18 cellular contexts compared by ENCODE assay signal in the genomic region with DNA sequence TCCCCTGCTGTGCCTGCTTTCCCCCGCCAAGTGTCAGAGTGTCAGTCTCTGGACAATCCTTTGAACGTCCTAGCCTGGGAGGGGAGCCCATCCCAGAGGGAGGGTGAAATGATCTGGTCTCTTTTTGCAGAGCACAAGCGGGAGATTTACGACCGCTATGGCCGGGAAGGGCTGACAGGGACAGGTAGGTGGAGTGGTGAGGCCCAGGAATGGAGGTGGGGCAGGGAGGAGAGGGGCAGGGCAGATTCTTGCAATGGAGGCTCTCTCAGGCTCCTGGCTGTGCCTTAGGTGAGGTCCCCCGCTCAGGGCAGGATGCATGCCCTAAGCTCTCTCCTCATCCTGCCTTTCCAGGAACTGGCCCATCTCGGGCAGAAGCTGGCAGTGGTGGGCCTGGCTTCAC. TPM values are rescaled to one million over a fixed set of nuclear protein-coding genes. Genes with fewer than 3 reads are reported as not detected.
DNase-seq lines count a peak whose midpoint lies in the region; ATAC-seq lines count a peak whose summit lies in the region.
"Had no signal": no experiment of that assay in that cellular context is flagged by ENCODE, and none has a peak within 500 bp of the region (broad histone marks: within the 10 kb centered on the region; RNA-seq: fewer than 3 reads in every experiment).

No MANE protein-coding gene starts in this region.

- ATAC-seq in activated CD8-positive, alpha-beta T cell treated with anti-CD3 and anti-CD28 coated beads, Interleukin-2, amount 10 ng/mL, durations not matched to agents 7 days and 5 days, result no peak
- ATAC-seq in stimulated activated effector memory CD8-positive, alpha-beta T cell treated with anti-CD3 and anti-CD28 coated beads, Interleukin-12 subunit alpha, Interleukin-12 subunit beta, amount 100 ng/mL, for 72 hours, result no peak
- ATAC-seq: left cardiac atrium, PC-3, SK-N-SH treated with all-trans-retinoic acid at 6 μM for 48 hours had no signal

- CTCF ChIA-PET in activated CD8-positive, alpha-beta T cell treated with anti-CD3 and anti-CD28 coated beads, Interleukin-2, amount 10 ng/mL, durations not matched to agents 7 days and 5 days (lab: Charles Lee), result interaction anchor here (0.6 to 13.6 kb wide), 3 partner anchors 12 to 36 kb away, joined by 3 to 239 read pairs (median 3); a partner anchor contains a TSS

- no peaks in the 10 kb centered on the region for H3K27me3 Mint-ChIP-seq in activated CD8-positive, alpha-beta T cell treated with anti-CD3 and anti-CD28 coated beads, Interleukin-2, amount 10 ng/mL, durations not matched to agents 7 days and 5 days (ENCODE audit: low read depth)
- peaks cover 21 to 30% (median 27%) of the 10 kb centered on the region in 3 donors for H3K27me3 Mint-ChIP-seq in immature natural killer cell (ENCODE audit: low read depth in 3 of 3)

- peaks cover 42% of the 10 kb centered on the region for H3K4me1 Mint-ChIP-seq in activated CD8-positive, alpha-beta T cell treated with anti-CD3 and anti-CD28 coated beads, Interleukin-2, amount 10 ng/mL, durations not matched to agents 7 days and 5 days (ENCODE audit: low read depth)
- H3K4me1 Mint-ChIP-seq in immature natural killer cell, result peaks cover 34 to 52% of the 10 kb centered on the region in 2 donors
- H3K4me1 Mint-ChIP-seq in stimulated activated effector memory CD8-positive, alpha-beta T cell treated with anti-CD3 and anti-CD28 coated beads, Interleukin-12 subunit alpha, Interleukin-12 subunit beta, amount 100 ng/mL, for 72 hours, result peaks cover 70% of the 10 kb centered on the region

- peak overlapping the region; percentile 55 for H3K27ac Mint-ChIP-seq in activated CD8-positive, alpha-beta T cell treated with anti-CD3 and anti-CD28 coated beads, Interleukin-2, amount 10 ng/mL, durations not matched to agents 7 days and 5 days
- H3K27ac Mint-ChIP-seq in immature natural killer cell, result peak overlapping the region; percentile 99 to 100 (median 99)
- H3K27ac Mint-ChIP-seq in stimulated activated effector memory CD8-positive, alpha-beta T cell treated with anti-CD3 and anti-CD28 coated beads, Interleukin-12 subunit alpha, Interleukin-12 subunit beta, amount 100 ng/mL, for 72 hours, result peak overlapping the region; percentile 97

- peaks cover 28% of the 10 kb centered on the region for H3K36me3 Mint-ChIP-seq in activated CD8-positive, alpha-beta T cell treated with anti-CD3 and anti-CD28 coated beads, Interleukin-2, amount 10 ng/mL, durations not matched to agents 7 days and 5 days (ENCODE audit: low read depth)
- H3K36me3 Mint-ChIP-seq in immature natural killer cell, result peaks cover 3 to 28% (median 7%) of the 10 kb centered on the region in 3 donors
- H3K36me3 Mint-ChIP-seq in stimulated activated effector memory CD8-positive, alpha-beta T cell treated with anti-CD3 and anti-CD28 coated beads, Interleukin-12 subunit alpha, Interleukin-12 subunit beta, amount 100 ng/mL, for 72 hours, result peaks cover 67% of the 10 kb centered on the region

- DNase-seq in ELF-1 (ENCODE audit: low read depth, low spot score) (peak; percentile 28), immature natural killer cell (no peak), cerebellum (ENCODE audit: low spot score) (no peak), NCI-H510A treated with DMSO at 0.1 percent for 48 hours (lab: John Stamatoyannopoulos, UW) (no peak), kidney tubule cell (ENCODE audit: low spot score) (no peak)
- no peak for DNase-seq in activated CD8-positive, alpha-beta T cell treated with anti-CD3 and anti-CD28 coated beads, Interleukin-2, amount 10 ng/mL, durations not matched to agents 7 days and 5 days
- DNase-seq in stimulated activated effector memory CD8-positive, alpha-beta T cell treated with anti-CD3 and anti-CD28 coated beads, Interleukin-12 subunit alpha, Interleukin-12 subunit beta, amount 100 ng/mL, for 72 hours (ENCODE audit: low spot score in 2 of 2), result no peak
- DNase-seq: activated CD4-positive, alpha-beta T cell treated with anti-CD3 and anti-CD28 coated beads, Interleukin-2, amount 50 U/mL, for 48 hours; esophagus squamous epithelium; GOT3; left cardiac atrium; MV-4-11; NCI-H2081; PC-3 had no signal

- H3K4me3 Mint-ChIP-seq in activated CD8-positive, alpha-beta T cell treated with anti-CD3 and anti-CD28 coated beads, Interleukin-2, amount 10 ng/mL, durations not matched to agents 7 days and 5 days, result no peak overlapping the region
- H3K4me3 Mint-ChIP-seq in immature natural killer cell, result no peak overlapping the region
- peak overlapping the region; percentile 90 for H3K4me3 Mint-ChIP-seq in stimulated activated effector memory CD8-positive, alpha-beta T cell treated with anti-CD3 and anti-CD28 coated beads, Interleukin-12 subunit alpha, Interleukin-12 subunit beta, amount 100 ng/mL, for 72 hours

- POLR2A ChIA-PET in activated CD8-positive, alpha-beta T cell treated with anti-CD3 and anti-CD28 coated beads, Interleukin-2, amount 10 ng/mL, durations not matched to agents 7 days and 5 days (lab: Charles Lee), result interaction anchor here (0.9 to 1.2 kb wide), 2 partner anchors 12 to 52 kb away, joined by 5 read pairs; a partner anchor contains a TSS

- H3K9me3 Mint-ChIP-seq in activated CD8-positive, alpha-beta T cell treated with anti-CD3 and anti-CD28 coated beads, Interleukin-2, amount 10 ng/mL, durations not matched to agents 7 days and 5 days (ENCODE audit: insufficient read depth), result no peaks in the 10 kb centered on the region
- H3K9me3 Mint-ChIP-seq in immature natural killer cell, result no peaks in the 10 kb centered on the region
- no peaks in the 10 kb centered on the region for H3K9me3 Mint-ChIP-seq in stimulated activated effector memory CD8-positive, alpha-beta T cell treated with anti-CD3 and anti-CD28 coated beads, Interleukin-12 subunit alpha, Interleukin-12 subunit beta, amount 100 ng/mL, for 72 hours
- H3K9me3 Mint-ChIP-seq: activated T-helper 2 cell treated with anti-CD3 and anti-CD28 coated beads, Interferon-gamma antibody, Interleukin-2, Interleukin-4, amounts not matched to agents 10 μg/mL and 5 μg/mL and 100 μg/mL, durations not matched to agents 14 hours and 24 hours and 36 hours had no signal

RNA-seq across cellular contexts. Expression of a gene that starts 2.4 kb away (rescaled TPM):
- 10 to 100 TPM; 43.5 to 51.1 TPM for total RNA-seq in activated CD8-positive, alpha-beta T cell treated with anti-CD3 and anti-CD28 coated beads, Interleukin-2, amount 10 ng/mL, durations not matched to agents 7 days and 5 days
- polyA plus RNA-seq in immature natural killer cell, result 1 to 10 TPM; 2.8 to 3.6 (median 2.9) TPM
- 51.0 TPM for total RNA-seq in cerebellum

RNA-seq across cellular contexts. Expression of a gene that starts 27.6 kb away (rescaled TPM):
- under 1 TPM in 1 of 2 experiments, not detected in 1; 0.16 TPM for total RNA-seq in activated CD8-positive, alpha-beta T cell treated with anti-CD3 and anti-CD28 coated beads, Interleukin-2, amount 10 ng/mL, durations not matched to agents 7 days and 5 days
- under 1 TPM in 1 of 3 donors, not detected in 2; 0.41 TPM for polyA plus RNA-seq in immature natural killer cell
- total RNA-seq in cerebellum, result 18.1 TPM
- total RNA-seq: esophagus squamous epithelium, left cardiac atrium, pulmonary artery endothelial cell, suprapubic skin had no signal

RNA-seq across cellular contexts. Expression of a gene that starts 27.9 kb away (rescaled TPM):
- 100 to 1,000 TPM; 286 to 292 TPM for total RNA-seq in activated CD8-positive, alpha-beta T cell treated with anti-CD3 and anti-CD28 coated beads, Interleukin-2, amount 10 ng/mL, durations not matched to agents 7 days and 5 days
- 100 to 1,000 TPM in 2 of 3 donors, 10 to 100 TPM in 1; 88.6 to 137 (median 124) TPM for polyA plus RNA-seq in immature natural killer cell
- 4.3 TPM for total RNA-seq in cerebellum

RNA-seq across cellular contexts. Expression of a gene that starts 28.5 kb away (rescaled TPM):
- total RNA-seq in activated CD8-positive, alpha-beta T cell treated with anti-CD3 and anti-CD28 coated beads, Interleukin-2, amount 10 ng/mL, durations not matched to agents 7 days and 5 days, result not detected
- not detected for polyA plus RNA-seq in immature natural killer cell
- not detected for total RNA-seq in cerebellum
- total RNA-seq: activated T-helper 2 cell treated with anti-CD3 and anti-CD28 coated beads, Interferon-gamma antibody, Interleukin-2, Interleukin-4, amounts not matched to agents 10 μg/mL and 5 μg/mL and 100 μg/mL, durations not matched to agents 14 hours and 24 hours and 36 hours; esophagus squamous epithelium; left cardiac atrium; PC-3; pulmonary artery endothelial cell; suprapubic skin had no signal

RNA-seq across cellular contexts. Expression of a gene that starts 36.3 kb away (rescaled TPM):
- total RNA-seq in activated CD8-positive, alpha-beta T cell treated with anti-CD3 and anti-CD28 coated beads, Interleukin-2, amount 10 ng/mL, durations not matched to agents 7 days and 5 days, result 10 to 100 TPM; 31.2 to 31.5 TPM
- polyA plus RNA-seq in immature natural killer cell, result 10 to 100 TPM; 26.8 to 35.3 (median 27.6) TPM
- 12.1 TPM for total RNA-seq in cerebellum

Comparison
In these comparisons a context has a peak if more than half of its experiments do, and no peak if none do; other contexts are left out.
1. RNA of a gene that starts 27.6 kb away (total RNA-seq): 18.1 TPM in cerebellum (single experiment); 0.16 TPM in activated CD8-positive, alpha-beta T cell treated with anti-CD3 and anti-CD28 coated beads, Interleukin-2, amount 10 ng/mL, durations not matched to agents 7 days and 5 days; every median in the first group is over 10 times any median in the second.
2. RNA of a gene that starts 27.9 kb away (total RNA-seq): 286 to 292 TPM in activated CD8-positive, alpha-beta T cell treated with anti-CD3 and anti-CD28 coated beads, Interleukin-2, amount 10 ng/mL, durations not matched to agents 7 days and 5 days; 4.3 TPM in cerebellum (single experiment); every median in the first group is over 10 times any median in the second.
3. Peak in every context shown above with its lines, with median percentiles within 50 percentile points of each other: H3K27ac Mint-ChIP-seq.